32 cellular contexts compared by ENCODE assay signal in genomic region chr1:119159963-119160362, GRCh38. TPM values are rescaled to one million over a fixed set of nuclear protein-coding genes. Genes with fewer than 3 reads are reported as not detected.
DNase-seq lines count a peak whose midpoint lies in the region; ATAC-seq and TF ChIP-seq lines count a peak whose summit lies in the region.
"Had no signal": no experiment of that assay in that cellular context is flagged by ENCODE, and none has a peak within 500 bp of the region (broad histone marks: within the 10 kb centered on the region; RNA-seq: fewer than 3 reads in every experiment).

No MANE protein-coding gene starts in this region.

- intact Hi-C loops in left ventricle myocardium superior (cut with micrococcal nuclease), result no loop called here
- intact Hi-C loops in cardiac septum (cut with DNase I), result no loop called here

- DNase-seq in left ventricle myocardium superior (no peak), cardiac septum (ENCODE audit: low spot score) (no peak), fibroblast of gingiva (ENCODE audit: low read depth) (peak; percentile 60), osteoblast (ENCODE audit: insufficient read length, low spot score, missing footprints) (no peak), NCI-H748 treated with DMSO at 0.1 percent for 48 hours (lab: John Stamatoyannopoulos, UW) (no peak), NCI-H2171 treated with DMSO at 0.1 percent for 48 hours (lab: John Stamatoyannopoulos, UW) (no peak), NCI-H748 (lab: John Stamatoyannopoulos, UW; ENCODE audit: unreplicated experiment) (no peak), NCI-H2029 treated with DMSO at 0.1 percent for 48 hours (lab: John Stamatoyannopoulos, UW) (no peak)
- DNase-seq: activated CD4-positive, alpha-beta T cell treated with anti-CD3 and anti-CD28 coated beads, Interleukin-2, amount 10 ng/mL, durations not matched to agents 7 days and 5 days; activated effector memory CD4-positive, alpha-beta T cell treated with anti-CD3 and anti-CD28 coated beads, Interleukin-2, amount 50 U/mL, for 16 hours; activated naive CD8-positive, alpha-beta T cell treated with anti-CD3 and anti-CD28 coated beads, Interleukin-2, amount 10 ng/mL, durations not matched to agents 7 days and 5 days; activated T-cell treated with anti-CD3 and anti-CD28 coated beads, Interleukin-2, amount 50 U/mL, for 24 hours; CD8-positive, alpha-beta memory T cell; DMS 273 treated with DMSO at 0.1 percent for 48 hours; effector memory CD4-positive, alpha-beta T cell; EL; gastrocnemius medialis; mucosa of descending colon; NCI-H1092 treated with DMSO at 0.1 percent for 48 hours; NCI-H187; NCI-H524; OCI-M1; right cardiac atrium; upper lobe of left lung had no signal

- no peaks in the 10 kb centered on the region for H3K36me3 ChIP-seq in osteoblast (ENCODE audit: insufficient read depth, low read length)

- no peaks in the 10 kb centered on the region for H3K27me3 ChIP-seq in osteoblast (ENCODE audit: insufficient read depth, low read length)
- H3K27me3 ChIP-seq: ascending aorta, cardiac muscle cell, gastrocnemius medialis, upper lobe of left lung had no signal

- H2AFZ ChIP-seq in osteoblast (ENCODE audit: low read length), result no peak overlapping the region
- H2AFZ ChIP-seq: parathyroid adenoma had no signal

- no peaks in the 10 kb centered on the region for H3K79me2 ChIP-seq in osteoblast (ENCODE audit: insufficient read depth, low read length)
- H3K79me2 ChIP-seq: parathyroid adenoma had no signal

- no peak overlapping the region for H3K4me2 ChIP-seq in osteoblast (ENCODE audit: insufficient read depth, low read length)

- no peak overlapping the region for H3K4me3 ChIP-seq in osteoblast (ENCODE audit: insufficient read depth, low read length)
- H3K4me3 ChIP-seq: ascending aorta, cardiac muscle cell, gastrocnemius medialis, GM12878, lung, mucosa of descending colon, upper lobe of left lung had no signal

- no peak for TF ChIP-seq CTCF in osteoblast (IDR thresholded peaks at IDR 0.05; ENCODE audit: extremely low read depth, low read depth, low read length)

- peak overlapping the region; percentile 17 for H3K27ac ChIP-seq in osteoblast (ENCODE audit: low read depth, low read length)
- H3K27ac ChIP-seq: ascending aorta, cardiac muscle cell, gastrocnemius medialis, parathyroid adenoma, RWPE1 had no signal

- H4K20me1 ChIP-seq in osteoblast (ENCODE audit: insufficient read depth, low read length), result no peaks in the 10 kb centered on the region

- ATAC-seq in left ventricle myocardium superior, result peak; percentile 43
- ATAC-seq: gastrocnemius medialis; GM12878; mucosa of descending colon; stimulated activated memory B cell treated with anti-CD40 and anti-IgM and Interleukin-4, amounts not matched to agents 10 μg/mL and 1 μg/mL and 100 μg/mL, for 72 hours; WTC11 had no signal

- no peaks in the 10 kb centered on the region for H3K9me3 ChIP-seq in osteoblast (ENCODE audit: low read depth, low read length)
- H3K9me3 ChIP-seq: ascending aorta, gastrocnemius medialis, mucosa of descending colon, upper lobe of left lung had no signal

- peaks cover 16% of the 10 kb centered on the region for H3K4me1 ChIP-seq in osteoblast (ENCODE audit: insufficient read depth, low read length)
- H3K4me1 ChIP-seq: ascending aorta, gastrocnemius medialis, parathyroid adenoma had no signal

RNA-seq across cellular contexts. Expression of gene WARS2, which starts 19.5 kb away (rescaled TPM):
- total RNA-seq in left ventricle myocardium superior (9.3 TPM), cardiac septum (10.7 TPM), osteoblast (23.9 and 24.5 TPM in 2 replicates)
